Comparison of ENCODE assay signal across 19 cellular contexts in genomic region chrX:133918326-133918725, GRCh38.
A peak's percentile ranks its signal among the peaks of the same experiment; 100 is the strongest.
DNase-seq lines count a peak whose midpoint lies in the region; FAIRE-seq and TF ChIP-seq lines count a peak whose summit lies in the region.
"Had no signal": no experiment of that assay in that cellular context is flagged by ENCODE, and none has a peak within 500 bp of the region (broad histone marks: within the 10 kb centered on the region; RNA-seq: fewer than 3 reads in every experiment).

No MANE protein-coding gene starts in this region.

- H3K4me1 ChIP-seq in HEK293 (ENCODE audit: control insufficient read depth, insufficient read depth, low read length) = no peaks in the 10 kb centered on the region; the same call in none of the 2 replicates
- H3K4me1 ChIP-seq in astrocyte (ENCODE audit: insufficient read depth, low read length) = no peaks in the 10 kb centered on the region
- H3K4me1 ChIP-seq in Caco-2 = 0 out of 2 replicates have a peak, but pooled peaks cover 4% of the 10 kb centered on the region
- no peaks in the 10 kb centered on the region for H3K4me1 ChIP-seq in esophagus squamous epithelium
- H3K4me1 ChIP-seq: A549, Peyer's patch had no signal

- intact Hi-C loops in Caco-2 (cut with micrococcal nuclease; ENCODE audit: unreplicated experiment) = no loop called here
- intact Hi-C loops in esophagus squamous epithelium (cut with DNase I) = no loop called here

- DNase-seq in DMS153 (lab: John Stamatoyannopoulos, UW) (peak; percentile 82), astrocyte (ENCODE audit: low read depth) (no peak), nephron progenitor cell (no peak), Caco-2 (no peak), esophagus squamous epithelium (lab: John Stamatoyannopoulos, UW) (no peak)
- no peak for DNase-seq in activated CD4-positive, alpha-beta T cell treated with anti-CD3 and anti-CD28 coated beads, Interleukin-2, amount 10 ng/mL, durations not matched to agents 7 days and 5 days
- DNase-seq: DMS79 treated with DMSO at 0.1 percent for 48 hours; HCEC 1CT; IMR-90; NCI-H1694; NCI-H2081; NK-92 treated with Interleukin-12 subunit alpha and Interleukin-12 subunit beta, amount 100 ng/mL, for 24 hours; Peyer's patch had no signal

- H3K79me2 ChIP-seq in astrocyte (ENCODE audit: insufficient read depth, low read length) = no peaks in the 10 kb centered on the region

- H3K27me3 ChIP-seq in astrocyte (ENCODE audit: insufficient read depth, low read length) = no peaks in the 10 kb centered on the region
- H3K27me3 ChIP-seq in Caco-2 (replicated peaks; ENCODE audit: control insufficient read depth, insufficient read depth, low read length) = no peaks in the 10 kb centered on the region
- H3K27me3 ChIP-seq in esophagus squamous epithelium = peaks cover 0 to 3% (median 0%) of the 10 kb centered on the region in 4 donors
- H3K27me3 ChIP-seq: Peyer's patch had no signal

- H3K4me1 Mint-ChIP-seq in astrocyte (ENCODE audit: low read depth, unreplicated experiment) (no peaks in the 10 kb centered on the region), nephron progenitor cell (peaks cover 51% of the 10 kb centered on the region), Caco-2 (ENCODE audit: low read depth, unreplicated experiment) (peaks cover 7% of the 10 kb centered on the region)
- H3K4me1 Mint-ChIP-seq in activated CD4-positive, alpha-beta T cell treated with anti-CD3 and anti-CD28 coated beads, Interleukin-2, amount 10 ng/mL, durations not matched to agents 7 days and 5 days = peaks cover 16% of the 10 kb centered on the region

- no TSS peak for BruUV-seq in Caco-2 (replicated peaks; lab: Mats Ljungman, UMichigan)

- no peak overlapping the region for H3K9ac ChIP-seq in astrocyte (ENCODE audit: low read length)
- H3K9ac ChIP-seq: KMS-11 had no signal

- no peak for TF ChIP-seq POLR2A in esophagus squamous epithelium (IDR thresholded peaks at IDR 0.05)

- no peak overlapping the region for H3K27ac Mint-ChIP-seq in astrocyte (ENCODE audit: unreplicated experiment)
- H3K27ac Mint-ChIP-seq in nephron progenitor cell = peak overlapping the region; percentile 70
- no peak overlapping the region for H3K27ac Mint-ChIP-seq in activated CD4-positive, alpha-beta T cell treated with anti-CD3 and anti-CD28 coated beads, Interleukin-2, amount 10 ng/mL, durations not matched to agents 7 days and 5 days
- no peak overlapping the region for H3K27ac Mint-ChIP-seq in Caco-2 (ENCODE audit: unreplicated experiment)
- H3K27ac Mint-ChIP-seq: B cell, GM23338 had no signal

- no peaks in the 10 kb centered on the region; a peak in 1 of 3 replicates for H3K36me3 ChIP-seq in HEK293 (ENCODE audit: control insufficient read depth in 2 of 2, insufficient read depth in 1 of 2, low read length in 2 of 2)
- no peaks in the 10 kb centered on the region for H3K36me3 ChIP-seq in astrocyte (ENCODE audit: insufficient read depth, low read length)
- no peaks in the 10 kb centered on the region for H3K36me3 ChIP-seq in Caco-2 (ENCODE audit: control insufficient read depth, insufficient read depth, low read length)
- H3K36me3 ChIP-seq in esophagus squamous epithelium = no peaks in the 10 kb centered on the region
- H3K36me3 ChIP-seq: Peyer's patch had no signal

- no peak overlapping the region for H3K4me2 ChIP-seq in astrocyte (ENCODE audit: low read length)
- H3K4me2 ChIP-seq: A549, GM23338, KMS-11 had no signal

- 61 to 66% methylated on average over 4 of the region's 4 CpGs for WGBS in esophagus squamous epithelium, 2 donors

- H3K9me3 ChIP-seq in HEK293 (ENCODE audit: control insufficient read depth, insufficient read depth, low read depth, low read length) = no peaks in the 10 kb centered on the region
- no peaks in the 10 kb centered on the region for H3K9me3 ChIP-seq in astrocyte (ENCODE audit: insufficient read depth, low read depth, low read length)
- no peaks in the 10 kb centered on the region for H3K9me3 ChIP-seq in Caco-2
- no peaks in the 10 kb centered on the region for H3K9me3 ChIP-seq in esophagus squamous epithelium
- H3K9me3 ChIP-seq: A549, Peyer's patch had no signal

- no peak overlapping the region for H2AFZ ChIP-seq in astrocyte (ENCODE audit: low read depth, low read length)
- H2AFZ ChIP-seq: GM23338 had no signal

- H3K36me3 Mint-ChIP-seq in astrocyte (ENCODE audit: low read depth, unreplicated experiment) = no peaks in the 10 kb centered on the region
- peaks cover 37% of the 10 kb centered on the region for H3K36me3 Mint-ChIP-seq in nephron progenitor cell (ENCODE audit: low read depth)
- no peaks in the 10 kb centered on the region for H3K36me3 Mint-ChIP-seq in activated CD4-positive, alpha-beta T cell treated with anti-CD3 and anti-CD28 coated beads, Interleukin-2, amount 10 ng/mL, durations not matched to agents 7 days and 5 days (ENCODE audit: low read depth)
- H3K36me3 Mint-ChIP-seq in Caco-2 (ENCODE audit: insufficient read depth, unreplicated experiment) = no peaks in the 10 kb centered on the region

- H3K4me3 ChIP-seq in HEK293 (ENCODE audit: low read depth, low read length) = no peak overlapping the region
- H3K4me3 ChIP-seq in astrocyte (ENCODE audit: insufficient read depth, low read depth, low read length) = no peak overlapping the region
- no peak overlapping the region for H3K4me3 ChIP-seq in Caco-2 (ENCODE audit: low read depth, low read length)
- no peak overlapping the region for H3K4me3 ChIP-seq in esophagus squamous epithelium
- H3K4me3 ChIP-seq: A549, GM23338, Peyer's patch had no signal

- H3K9me3 Mint-ChIP-seq in astrocyte (ENCODE audit: unreplicated experiment) (no peaks in the 10 kb centered on the region), nephron progenitor cell (peaks cover 22% of the 10 kb centered on the region), Caco-2 (ENCODE audit: unreplicated experiment) (no peaks in the 10 kb centered on the region)
- H3K9me3 Mint-ChIP-seq in activated CD4-positive, alpha-beta T cell treated with anti-CD3 and anti-CD28 coated beads, Interleukin-2, amount 10 ng/mL, durations not matched to agents 7 days and 5 days = peaks cover 3% of the 10 kb centered on the region
- H3K9me3 Mint-ChIP-seq: GM23338 had no signal

- TF ChIP-seq CTCF in HEK293 (tag by site-specific recombination; IDR thresholded peaks at IDR 0.05) (no peak), astrocyte (IDR thresholded peaks at IDR 0.05; ENCODE audit: insufficient read depth, low read depth, low read length) (no peak), nephron progenitor cell (IDR thresholded peaks at IDR 0.05) (no peak), Caco-2 (IDR thresholded peaks at IDR 0.05; ENCODE audit: insufficient read depth in 1 of 2, low read depth in 1 of 2, low read length in 1 of 2, severe bottlenecking in 1 of 2, unreplicated experiment in 1 of 2) (no peak), esophagus squamous epithelium (IDR thresholded peaks at IDR 0.05) (no peak)

- CTCF ChIA-PET in HEK293 (lab: Yijun Ruan, JAX) = interaction anchor here (0.6 to 4.3 kb wide), 3 partner anchors 103 to 161 kb away, joined by 3 to 33 read pairs (median 6); no protein-coding TSS in a partner anchor
- CTCF ChIA-PET in activated CD4-positive, alpha-beta T cell treated with anti-CD3 and anti-CD28 coated beads, Interleukin-2, amount 10 ng/mL, durations not matched to agents 7 days and 5 days (lab: Charles Lee) = no interaction called here
- CTCF ChIA-PET in Caco-2 (lab: Charles Lee) = no interaction called here

- H3K4me3 Mint-ChIP-seq in astrocyte (ENCODE audit: unreplicated experiment) (no peak overlapping the region), nephron progenitor cell (no peak overlapping the region), Caco-2 (ENCODE audit: unreplicated experiment) (no peak overlapping the region)
- H3K4me3 Mint-ChIP-seq in activated CD4-positive, alpha-beta T cell treated with anti-CD3 and anti-CD28 coated beads, Interleukin-2, amount 10 ng/mL, durations not matched to agents 7 days and 5 days = no peak overlapping the region
- H3K4me3 Mint-ChIP-seq: B cell, GM23338 had no signal

- H3K27me3 Mint-ChIP-seq in astrocyte (ENCODE audit: low read depth, unreplicated experiment) (no peaks in the 10 kb centered on the region), nephron progenitor cell (ENCODE audit: low read depth, poor library complexity) (no peaks in the 10 kb centered on the region), Caco-2 (ENCODE audit: insufficient read depth, unreplicated experiment) (no peaks in the 10 kb centered on the region)
- no peaks in the 10 kb centered on the region for H3K27me3 Mint-ChIP-seq in activated CD4-positive, alpha-beta T cell treated with anti-CD3 and anti-CD28 coated beads, Interleukin-2, amount 10 ng/mL, durations not matched to agents 7 days and 5 days
- H3K27me3 Mint-ChIP-seq: B cell had no signal

- H4K20me1 ChIP-seq in astrocyte (ENCODE audit: insufficient read depth, low read length) = no peaks in the 10 kb centered on the region

- H3K27ac ChIP-seq in HEK293 (ENCODE audit: extremely low read depth, low read depth, low read length) (no peak overlapping the region), astrocyte (ENCODE audit: low read depth, low read length) (no peak overlapping the region), esophagus squamous epithelium (no peak overlapping the region)
- H3K27ac ChIP-seq: A549, KMS-11, Peyer's patch had no signal

- peak; percentile 83 for FAIRE-seq in astrocyte (lab: Jason Lieb, UNC)
- FAIRE-seq: A549, HTR-8/SVneo had no signal

- POLR2A ChIA-PET in HEK293 (lab: Yijun Ruan, JAX) (no interaction called here), Caco-2 (lab: Charles Lee) (no interaction called here)
- POLR2A ChIA-PET in activated CD4-positive, alpha-beta T cell treated with anti-CD3 and anti-CD28 coated beads, Interleukin-2, amount 10 ng/mL, durations not matched to agents 7 days and 5 days (lab: Charles Lee) = no interaction called here

TF ChIP-seq in HEK293, 187 proteins besides CTCF, POLR2A, EP300 and RAD21 (continues in another document):
- TF ChIP-seq FEZF1 (tag by site-specific recombination; IDR thresholded peaks at IDR 0.05) (peak; percentile 81), WT1 (tag by site-specific recombination; IDR thresholded peaks at IDR 0.05) (0 out of 2 replicates have a peak, but pooled peaks have one; percentile 18), ZNF549 (tag by site-specific recombination; IDR thresholded peaks at IDR 0.05) (no peak), ZNF558 (tag by site-specific recombination; IDR thresholded peaks at IDR 0.05) (no peak), ZNF239 (tag by site-specific recombination; IDR thresholded peaks at IDR 0.05) (no peak), ZNF114 (tag by site-specific recombination; IDR thresholded peaks at IDR 0.05) (no peak), ZNF16 (tag by site-specific recombination; IDR thresholded peaks at IDR 0.05; ENCODE audit: low read depth) (no peak), ZNF221 (tag by site-specific recombination; IDR thresholded peaks at IDR 0.05; ENCODE audit: borderline replicate concordance) (no peak)
